ENCODE assay signal across 10 cellular contexts in the genomic region with DNA sequence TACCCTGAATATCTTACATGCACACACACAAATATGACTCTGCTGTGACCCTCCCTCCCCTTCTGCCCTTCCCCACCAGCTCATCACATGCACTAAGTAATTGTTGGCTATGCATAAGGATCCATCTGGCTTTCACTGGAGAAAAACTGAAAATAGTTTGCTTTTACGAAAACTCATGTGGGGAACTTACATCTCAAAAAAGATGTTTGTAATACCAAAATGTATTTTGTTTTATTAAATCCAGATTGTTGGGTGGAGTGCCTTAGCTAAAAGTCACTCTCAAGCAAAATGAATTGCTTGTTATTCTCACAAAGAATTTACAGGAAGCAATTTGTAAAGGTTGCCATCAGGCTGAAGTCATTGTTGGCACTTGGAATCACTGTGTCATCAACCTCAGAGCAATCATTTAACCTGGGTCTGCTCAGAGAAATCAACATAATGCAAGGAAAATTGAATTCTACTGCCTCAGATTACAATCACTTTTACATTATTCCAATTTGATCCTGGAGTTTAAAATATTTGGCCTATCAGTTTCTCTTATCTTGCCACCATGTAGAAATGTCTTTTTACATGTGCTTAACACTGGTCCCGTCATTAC.
DNase-seq lines count a peak whose midpoint lies in the region; ATAC-seq and TF ChIP-seq lines count a peak whose summit lies in the region.
"Had no signal": no experiment of that assay in that cellular context is flagged by ENCODE, and none has a peak within 500 bp of the region (broad histone marks: within the 10 kb centered on the region; RNA-seq: fewer than 3 reads in every experiment).

No MANE protein-coding gene starts in this region.

- peak; percentile 83 for DNase-seq in GM04504 (ENCODE audit: low read depth)
- peak; percentile 70 for DNase-seq in SK-N-DZ (ENCODE audit: low spot score)
- peak; percentile 94 for DNase-seq in fibroblast of mammary gland (ENCODE audit: low read depth)
- DNase-seq in pulmonary artery endothelial cell (ENCODE audit: low read depth, low spot score), result peak; percentile 35
- no peak for DNase-seq in upper lobe of right lung
- no peak for DNase-seq in posterior cingulate gyrus
- DNase-seq: activated naive CD8-positive, alpha-beta T cell treated with anti-CD3 and anti-CD28 coated beads for 36 hours; effector memory CD4-positive, alpha-beta T cell had no signal

- no peak for TF ChIP-seq CTCF in fibroblast of mammary gland (conservative IDR thresholded peaks at IDR 0.05; ENCODE audit: control insufficient read depth, insufficient read depth, low read depth, low read length)
- TF ChIP-seq CTCF in upper lobe of right lung (IDR thresholded peaks at IDR 0.05), result no peak

- H3K4me1 ChIP-seq in upper lobe of right lung, result no peaks in the 10 kb centered on the region

- H3K36me3 ChIP-seq in upper lobe of right lung, result no peaks in the 10 kb centered on the region

- H3K27ac ChIP-seq in upper lobe of right lung, result no peak overlapping the region

- H3K9me3 ChIP-seq in upper lobe of right lung, result no peaks in the 10 kb centered on the region

- ATAC-seq in upper lobe of right lung (no peak), GM21786 (IDR thresholded peaks at IDR 0.05; ENCODE audit: unreplicated experiment) (no peak)
- ATAC-seq: natural killer cell treated with Interleukin-12 subunit alpha and Interleukin-12 subunit beta and Interleukin-15 and Interleukin-18, amount 100 ng/mL, for 72 hours had no signal

- H3K4me3 ChIP-seq in fibroblast of mammary gland (ENCODE audit: control insufficient read depth, low read depth, low read length) (no peak overlapping the region), upper lobe of right lung (no peak overlapping the region)

- intact Hi-C loops in upper lobe of right lung (cut with DNase I), result no loop called here
- intact Hi-C loops in posterior cingulate gyrus (cut with DNase I), result no loop called here

- no peaks in the 10 kb centered on the region for H3K27me3 ChIP-seq in upper lobe of right lung

Comparison
In these comparisons a context has a peak if more than half of its experiments do, and no peak if none do; other contexts are left out.
1. DNase-seq: peak in GM04504 (single experiment), SK-N-DZ (single experiment), fibroblast of mammary gland (single experiment) and pulmonary artery endothelial cell (single experiment); none in upper lobe of right lung (single experiment) and posterior cingulate gyrus (0 of 10).